1 cellular context compared by ENCODE assay signal in the genomic region with DNA sequence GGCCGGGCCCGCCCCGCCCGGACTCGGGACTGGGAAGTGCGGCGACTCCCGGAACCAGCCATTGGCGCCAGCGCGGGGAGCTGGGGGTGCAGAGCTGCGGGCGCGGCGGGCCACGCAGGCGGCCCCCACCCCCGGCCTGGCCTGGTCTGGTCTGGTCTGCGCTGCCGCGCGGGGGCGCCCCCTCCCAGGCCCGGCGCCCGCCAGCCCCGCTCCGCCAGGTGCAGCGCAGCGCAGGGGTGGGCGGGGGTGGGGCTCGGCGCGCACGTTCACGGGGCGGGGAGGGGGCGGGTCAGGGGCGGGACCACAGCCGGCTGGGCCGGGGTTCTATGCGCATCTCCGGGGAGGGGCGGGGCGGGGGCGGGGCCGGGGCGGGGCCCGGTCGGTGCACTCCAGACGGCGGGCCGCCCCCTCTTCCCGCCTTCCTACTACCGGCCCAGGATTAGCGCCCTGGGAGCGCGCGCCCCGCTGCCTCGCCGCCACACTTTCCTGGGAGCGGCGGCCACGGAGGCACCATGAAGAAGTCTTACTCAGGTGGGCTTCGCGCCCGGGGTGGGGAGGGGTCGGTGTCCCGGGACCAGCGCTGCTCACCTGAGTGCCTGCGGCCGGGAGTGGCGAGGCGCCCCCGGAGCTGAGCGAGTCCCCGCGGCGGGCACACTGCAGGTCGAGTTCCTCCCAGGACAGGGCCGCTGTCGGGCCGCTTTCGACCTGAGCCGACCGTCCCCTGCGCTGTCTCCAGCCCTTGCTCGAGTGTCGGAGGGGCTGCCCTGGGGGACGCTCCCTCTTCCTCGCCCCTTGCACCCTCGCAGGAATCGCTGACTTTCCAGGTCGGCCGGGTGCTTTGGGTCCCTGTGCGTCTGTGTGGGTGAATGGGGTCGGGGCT.
TF ChIP-seq lines count a peak whose summit lies in the region.

No MANE protein-coding gene starts in this region.

TF ChIP-seq in GM12878, 131 proteins besides CTCF, POLR2A, EP300 and RAD21 (continued from another document):
- TF ChIP-seq DPF2 (IDR thresholded peaks at IDR 0.05) (peak; percentile 70), ATF3 (IDR thresholded peaks at IDR 0.05; ENCODE audit: borderline replicate concordance, extremely low read depth, low read depth, low read length) (no peak), KAT2A (conservative IDR thresholded peaks at IDR 0.05; ENCODE audit: control insufficient read depth, low read depth, low read length) (no peak), HDAC2 (IDR thresholded peaks at IDR 0.05) (no peak), TCF3 (IDR thresholded peaks at IDR 0.05; ENCODE audit: borderline replicate concordance, insufficient read depth, low read depth, low read length) (peak; percentile 79; the same call in 1 of the 2 replicates), PAX5 (IDR thresholded peaks at IDR 0.05; ENCODE audit: borderline replicate concordance, low read depth, low read length) (no peak), SP1 (IDR thresholded peaks at IDR 0.05; ENCODE audit: low read depth, low read length) (peak; percentile 79), SMARCA5 (IDR thresholded peaks at IDR 0.05) (peak; percentile 23), CHD1 (IDR thresholded peaks at IDR 0.05; ENCODE audit: low read depth, low read length) (no peak), ZNF274 (IDR thresholded peaks at IDR 0.05; ENCODE audit: insufficient read depth, insufficient read length) (no peak), SMC3 (IDR thresholded peaks at IDR 0.05; ENCODE audit: borderline replicate concordance, low read length) (peak; percentile 13; the same call in 1 of the 2 replicates), SIX5 (IDR thresholded peaks at IDR 0.05; ENCODE audit: low read depth, low read length, severe bottlenecking) (no peak), GATAD2B (conservative IDR thresholded peaks at IDR 0.05; ENCODE audit: low read depth) (peak; percentile 33; the same call in 1 of the 2 replicates), RB1 (IDR thresholded peaks at IDR 0.05; ENCODE audit: borderline replicate concordance) (peak; percentile 14; the same call in 1 of the 2 replicates), ATF7 (IDR thresholded peaks at IDR 0.05; ENCODE audit: low read depth) (no peak), EGR1 (IDR thresholded peaks at IDR 0.05; ENCODE audit: borderline replicate concordance in 1 of 2, low read depth in 2 of 2, low read length in 2 of 2) (peak in 1 of 2 experiments; percentile 44; a peak in 2 of 3 replicates), LARP7 (IDR thresholded peaks at IDR 0.05) (0 out of 2 replicates have a peak, but pooled peaks have one; percentile 43), IKZF1 (conservative IDR thresholded peaks at IDR 0.05) (peak; percentile 66; the same call in 1 of the 2 replicates), SKIL (IDR thresholded peaks at IDR 0.05; ENCODE audit: low read depth, poor library complexity, severe bottlenecking) (no peak), SMAD5 (IDR thresholded peaks at IDR 0.05; ENCODE audit: low read depth) (no peak)
- TF ChIP-seq, protein P1, sequence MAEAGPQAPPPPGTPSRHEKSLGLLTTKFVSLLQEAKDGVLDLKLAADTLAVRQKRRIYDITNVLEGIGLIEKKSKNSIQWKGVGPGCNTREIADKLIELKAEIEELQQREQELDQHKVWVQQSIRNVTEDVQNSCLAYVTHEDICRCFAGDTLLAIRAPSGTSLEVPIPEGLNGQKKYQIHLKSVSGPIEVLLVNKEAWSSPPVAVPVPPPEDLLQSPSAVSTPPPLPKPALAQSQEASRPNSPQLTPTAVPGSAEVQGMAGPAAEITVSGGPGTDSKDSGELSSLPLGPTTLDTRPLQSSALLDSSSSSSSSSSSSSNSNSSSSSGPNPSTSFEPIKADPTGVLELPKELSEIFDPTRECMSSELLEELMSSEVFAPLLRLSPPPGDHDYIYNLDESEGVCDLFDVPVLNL (IDR thresholded peaks at IDR 0.05; ENCODE audit: low read depth, low read length): no peak
- TF ChIP-seq, protein P2, sequence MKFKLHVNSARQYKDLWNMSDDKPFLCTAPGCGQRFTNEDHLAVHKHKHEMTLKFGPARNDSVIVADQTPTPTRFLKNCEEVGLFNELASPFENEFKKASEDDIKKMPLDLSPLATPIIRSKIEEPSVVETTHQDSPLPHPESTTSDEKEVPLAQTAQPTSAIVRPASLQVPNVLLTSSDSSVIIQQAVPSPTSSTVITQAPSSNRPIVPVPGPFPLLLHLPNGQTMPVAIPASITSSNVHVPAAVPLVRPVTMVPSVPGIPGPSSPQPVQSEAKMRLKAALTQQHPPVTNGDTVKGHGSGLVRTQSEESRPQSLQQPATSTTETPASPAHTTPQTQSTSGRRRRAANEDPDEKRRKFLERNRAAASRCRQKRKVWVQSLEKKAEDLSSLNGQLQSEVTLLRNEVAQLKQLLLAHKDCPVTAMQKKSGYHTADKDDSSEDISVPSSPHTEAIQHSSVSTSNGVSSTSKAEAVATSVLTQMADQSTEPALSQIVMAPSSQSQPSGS (IDR thresholded peaks at IDR 0.05; ENCODE audit: low read length): no peak
